Comparison of ENCODE assay signal across 1 cellular context in genomic region chr18:63198868-63199742, GRCh38.
TF ChIP-seq lines count a peak whose summit lies in the region.

No MANE protein-coding gene starts in this region.

TF ChIP-seq in HEK293, 187 proteins besides CTCF, POLR2A, EP300 and RAD21 (continued from another document):
- peak; percentile 84; the same call in 1 of the 2 replicates for TF ChIP-seq ZNF785 (tag by site-specific recombination; IDR thresholded peaks at IDR 0.05)
- no peak for TF ChIP-seq ZNF560 (tag by site-specific recombination; IDR thresholded peaks at IDR 0.05; ENCODE audit: borderline replicate concordance)
